ENCODE assay signal across 12 cellular contexts in genomic region chr9:89635007-89635742, GRCh38. TPM values are rescaled to one million over a fixed set of nuclear protein-coding genes. Genes with fewer than 3 reads are reported as not detected.
DNase-seq lines count a peak whose midpoint lies in the region; ATAC-seq, FAIRE-seq and TF ChIP-seq lines count a peak whose summit lies in the region.
"Had no signal": no experiment of that assay in that cellular context is flagged by ENCODE, and none has a peak within 500 bp of the region (broad histone marks: within the 10 kb centered on the region; RNA-seq: fewer than 3 reads in every experiment).

No MANE protein-coding gene starts in this region.

- no peak overlapping the region for H3K9ac ChIP-seq in HepG2 (ENCODE audit: insufficient read depth, low read depth, low read length)
- H3K9ac ChIP-seq: BLaER1 treated with 17β-estradiol and CSF1 and Interleukin-3, amounts not matched to agents 10 nM and 100 nM had no signal

- peak in 1 of 3 donors; percentile 79 for DNase-seq in right lobe of liver
- DNase-seq in HepG2 (ENCODE audit: low spot score): no peak
- DNase-seq in SHP77 treated with DMSO at 0.1 percent for 48 hours (lab: John Stamatoyannopoulos, UW): peak; percentile 75
- peak; percentile 40 for DNase-seq in iris pigment epithelial cell (ENCODE audit: low read depth)
- DNase-seq in vagina (ENCODE audit: extremely low spot score in 2 of 2): no peak
- DNase-seq in MV-4-11 (lab: John Stamatoyannopoulos, UW): no peak
- DNase-seq in GOT3 (lab: John Stamatoyannopoulos, UW): no peak
- DNase-seq in mesothelial cell of epicardium (ENCODE audit: low spot score in 2 of 2, unreplicated experiment in 2 of 2): no peak
- DNase-seq: activated naive CD4-positive, alpha-beta T cell had no signal

- 73% methylated on average over 6 of the region's 7 CpGs for WGBS in right lobe of liver (ENCODE audit: insufficient coverage, low coverage, low lambda C conversion rate, missing lambda C conversion rate)
- WGBS in HepG2 (ENCODE audit: low lambda C conversion rate): 26% methylated on average over 5 of the region's 7 CpGs

- POLR2A ChIA-PET in HepG2 (lab: Yijun Ruan, JAX): no interaction called here

- H3K27ac ChIP-seq in right lobe of liver: no peak overlapping the region
- no peak overlapping the region for H3K27ac ChIP-seq in HepG2 (ENCODE audit: extremely low read length, insufficient read depth, low read length)
- peak overlapping the region; percentile 34 for H3K27ac ChIP-seq in vagina
- H3K27ac ChIP-seq: BLaER1 treated with 17β-estradiol and CSF1 and Interleukin-3, amounts not matched to agents 10 nM and 100 nM had no signal

- no peaks in the 10 kb centered on the region for H3K79me2 ChIP-seq in HepG2 (ENCODE audit: insufficient read depth, low read length)

- no peak overlapping the region for H3K4me3 Mint-ChIP-seq in mesothelial cell of epicardium
- H3K4me3 Mint-ChIP-seq: T-helper 1 cell treated with Interleukin-12 subunit alpha and Interleukin-12 subunit beta and Interleukin-4 antibody, amounts not matched to agents 30 μg/mL and 1 μg/mL, for 36 hours had no signal

- no peaks in the 10 kb centered on the region for H3K27me3 Mint-ChIP-seq in mesothelial cell of epicardium (ENCODE audit: low read depth)

- peaks cover 8% of the 10 kb centered on the region for H3K4me1 Mint-ChIP-seq in mesothelial cell of epicardium

- H3K36me3 ChIP-seq in right lobe of liver (no peaks in the 10 kb centered on the region), HepG2 (replicated peaks in 1 of 2; ENCODE audit: control insufficient read depth in 1 of 2, insufficient read depth in 2 of 2, low read length in 2 of 2) (no peaks in the 10 kb centered on the region), vagina (no peaks in the 10 kb centered on the region)
- H3K36me3 ChIP-seq: BLaER1 treated with 17β-estradiol and CSF1 and Interleukin-3, amounts not matched to agents 10 nM and 100 nM had no signal

- no peak overlapping the region for H3K4me3 ChIP-seq in right lobe of liver
- no peak overlapping the region for H3K4me3 ChIP-seq in HepG2 (replicated peaks in 1 of 3; ENCODE audit: insufficient read depth in 1 of 3, low read depth in 2 of 3, low read length in 3 of 3)
- H3K4me3 ChIP-seq in vagina: no peak overlapping the region
- H3K4me3 ChIP-seq: BLaER1 treated with 17β-estradiol and CSF1 and Interleukin-3, amounts not matched to agents 10 nM and 100 nM had no signal

- in situ Hi-C loops in HepG2 (cut with HindIII; ENCODE audit: extremely low pct_ligation_motif_present, low pct_unique_long_range_greater_than_20kb): no loop called here

- H3K9me3 Mint-ChIP-seq in mesothelial cell of epicardium: no peaks in the 10 kb centered on the region
- H3K9me3 Mint-ChIP-seq: T-helper 1 cell treated with Interleukin-12 subunit alpha and Interleukin-12 subunit beta and Interleukin-4 antibody, amounts not matched to agents 30 μg/mL and 1 μg/mL, for 36 hours had no signal

- H3K4me1 ChIP-seq in right lobe of liver (peaks cover 0 to 49% (median 9%) of the 10 kb centered on the region in 4 donors), HepG2 (ENCODE audit: insufficient read depth, low read length) (peaks cover 16% of the 10 kb centered on the region), vagina (peaks cover 46% of the 10 kb centered on the region)

- no peaks in the 10 kb centered on the region for H3K36me3 Mint-ChIP-seq in mesothelial cell of epicardium

- H3K4me2 ChIP-seq in HepG2 (ENCODE audit: low read depth, low read length): no peak overlapping the region
- H3K4me2 ChIP-seq: BLaER1 treated with 17β-estradiol and CSF1 and Interleukin-3, amounts not matched to agents 10 nM and 100 nM had no signal

- ATAC-seq in right lobe of liver (peak; percentile 23 to 33 (median 25)), HepG2 (no peak)

- no peaks in the 10 kb centered on the region for H3K27me3 ChIP-seq in right lobe of liver
- peaks cover 1 to 29% of the 10 kb centered on the region in 2 experiments; a peak in 2 of 5 replicates for H3K27me3 ChIP-seq in HepG2 (ENCODE audit: control insufficient read depth in 1 of 2, insufficient read depth in 2 of 2, low read length in 2 of 2)
- no peaks in the 10 kb centered on the region for H3K27me3 ChIP-seq in vagina
- H3K27me3 ChIP-seq: BLaER1 treated with 17β-estradiol and CSF1 and Interleukin-3, amounts not matched to agents 10 nM and 100 nM had no signal

- BruUV-seq in HepG2 (replicated peaks; lab: Mats Ljungman, UMichigan): no TSS peak

- TF ChIP-seq EP300 in HepG2 (IDR thresholded peaks at IDR 0.05; ENCODE audit: low read depth in 2 of 2, low read length in 2 of 2): no peak
- no peak for TF ChIP-seq EP300 in HepG2 (CRISPR knock-in tag; IDR thresholded peaks at IDR 0.05; ENCODE audit: borderline replicate concordance)

- intact Hi-C loops in right lobe of liver (cut with DNase I): no loop called here
- intact Hi-C loops in HepG2 (cut with micrococcal nuclease; ENCODE audit: unreplicated experiment): no loop called here
- intact Hi-C loops in vagina (cut with DNase I): no loop called here

- FAIRE-seq in HepG2 (lab: Jason Lieb, UNC): no peak
- FAIRE-seq: frontal cortex had no signal

- H2AFZ ChIP-seq in HepG2 (ENCODE audit: low read length): no peak overlapping the region

- H3K9me3 ChIP-seq in right lobe of liver (no peaks in the 10 kb centered on the region), HepG2 (ENCODE audit: low read length) (no peaks in the 10 kb centered on the region), vagina (no peaks in the 10 kb centered on the region)
- H3K9me3 ChIP-seq: BLaER1 treated with 17β-estradiol and CSF1 and Interleukin-3, amounts not matched to agents 10 nM and 100 nM had no signal

- no peak for TF ChIP-seq CTCF in right lobe of liver (IDR thresholded peaks at IDR 0.05)
- TF ChIP-seq CTCF in HepG2 (CRISPR knock-in tag; IDR thresholded peaks at IDR 0.05): no peak
- TF ChIP-seq CTCF in vagina (IDR thresholded peaks at IDR 0.05): no peak
- no peak for TF ChIP-seq CTCF in mesothelial cell of epicardium (IDR thresholded peaks at IDR 0.05; ENCODE audit: unreplicated experiment)

- TF ChIP-seq POLR2A in right lobe of liver (IDR thresholded peaks at IDR 0.05) (no peak), HepG2 (IDR thresholded peaks at IDR 0.05; ENCODE audit: insufficient read depth in 1 of 2, low read depth in 2 of 2, low read length in 2 of 2) (no peak), vagina (IDR thresholded peaks at IDR 0.05) (no peak)

- CTCF ChIA-PET in HepG2 (lab: Yijun Ruan, JAX; ENCODE audit: low intra/inter-chr PET ratio, low total read pairs): no interaction called here

- no peaks in the 10 kb centered on the region for H4K20me1 ChIP-seq in HepG2 (ENCODE audit: insufficient read depth, low read length)
- H4K20me1 ChIP-seq: BLaER1 treated with 17β-estradiol and CSF1 and Interleukin-3, amounts not matched to agents 10 nM and 100 nM had no signal

- no peak overlapping the region for H3K27ac Mint-ChIP-seq in mesothelial cell of epicardium
- H3K27ac Mint-ChIP-seq: T-helper 1 cell treated with Interleukin-12 subunit alpha and Interleukin-12 subunit beta and Interleukin-4 antibody, amounts not matched to agents 30 μg/mL and 1 μg/mL, for 36 hours had no signal

- no peak for TF ChIP-seq RAD21 in HepG2 (CRISPR knock-in tag; IDR thresholded peaks at IDR 0.05)

TF ChIP-seq in HepG2, 621 proteins besides CTCF, POLR2A, EP300 and RAD21 (continues in another document):
- TF ChIP-seq SMARCE1 (IDR thresholded peaks at IDR 0.05; ENCODE audit: borderline replicate concordance): no peak
- TF ChIP-seq YY1 (IDR thresholded peaks at IDR 0.05; ENCODE audit: insufficient read depth, insufficient replicate concordance, low read depth, low read length): no peak
- no peak for TF ChIP-seq BRD4 (CRISPR knock-in tag; IDR thresholded peaks at IDR 0.05)

RNA-seq across cellular contexts. Expression of gene GADD45G, which starts 30.4 kb away (rescaled TPM):
- 100 to 1,000 TPM in 2 of 6 experiments, 10 to 100 TPM in 4; 11.4 to 130 (median 30.9) TPM for total RNA-seq in right lobe of liver
- total RNA-seq in HepG2 (2016; rRNA removed; fragmentation: Illumina TruSeq; extraction: Trizol): not detected in 2 replicates
- total RNA-seq in HepG2 (2016; cell fraction: cytosol; rRNA removed; fragmentation: Illumina TruSeq; extraction: Trizol; ENCODE audit: low read depth): not detected in 2 replicates
- total RNA-seq in HepG2 (2016; cell fraction: insoluble cytoplasmic fraction; rRNA removed; fragmentation: Illumina TruSeq; extraction: Trizol): not detected in 2 replicates
- not detected in 2 replicates for total RNA-seq in HepG2 (2016; cell fraction: membrane; rRNA removed; fragmentation: Illumina TruSeq; extraction: Trizol)
- not detected in 2 replicates for total RNA-seq in HepG2 (2016; cell fraction: nucleus; rRNA removed; fragmentation: Illumina TruSeq; extraction: Trizol)
- not detected in 2 replicates for polyA plus RNA-seq in HepG2 (2011; rRNA removed)
- not detected in 2 replicates for polyA plus RNA-seq in HepG2 (2011; cell fraction: cytosol; rRNA removed)
- polyA plus RNA-seq in HepG2 (2011; cell fraction: nucleus; rRNA removed): not detected in 2 replicates
- polyA plus RNA-seq in HepG2 (2012): not detected in 2 replicates
- polyA plus RNA-seq in HepG2 (2016; cell fraction: cytosol; fragmentation: Illumina TruSeq; extraction: Trizol; ENCODE audit: low read depth): not detected in 2 replicates
- polyA plus RNA-seq in HepG2 (2016; cell fraction: insoluble cytoplasmic fraction; fragmentation: Illumina TruSeq; extraction: Trizol; ENCODE audit: low read depth): not detected in 2 replicates
- polyA plus RNA-seq in HepG2 (2016; cell fraction: membrane; fragmentation: Illumina TruSeq; extraction: Trizol; ENCODE audit: low read depth): not detected in 2 replicates
- not detected in 2 replicates for polyA plus RNA-seq in HepG2 (2016; cell fraction: nucleus; fragmentation: Illumina TruSeq; extraction: Trizol; ENCODE audit: insufficient read depth, low read depth)
- not detected in 2 replicates for polyA minus RNA-seq in HepG2 (2011; rRNA and poly(A)+ RNA removed; ENCODE audit: low replicate concordance)
- not detected in 2 replicates for polyA minus RNA-seq in HepG2 (2011; cell fraction: cytosol; rRNA and poly(A)+ RNA removed)
- polyA minus RNA-seq in HepG2 (2011; cell fraction: nucleus; rRNA and poly(A)+ RNA removed): not detected in 2 replicates
- 16.2 TPM for total RNA-seq in vagina
- 1.0 to 2.0 TPM (median 1.8 TPM) in 3 replicates for total RNA-seq in mesothelial cell of epicardium

Comparison
In these comparisons a context has a peak if more than half of its experiments do, and no peak if none do; other contexts are left out.
1. DNase-seq: peak in SHP77 treated with DMSO at 0.1 percent for 48 hours (single experiment) and iris pigment epithelial cell (single experiment); none in HepG2 (single experiment), vagina (0 of 2), MV-4-11 (single experiment), GOT3 (single experiment) and mesothelial cell of epicardium (0 of 2).